Comparison of ENCODE assay signal across 22 cellular contexts in the genomic region with DNA sequence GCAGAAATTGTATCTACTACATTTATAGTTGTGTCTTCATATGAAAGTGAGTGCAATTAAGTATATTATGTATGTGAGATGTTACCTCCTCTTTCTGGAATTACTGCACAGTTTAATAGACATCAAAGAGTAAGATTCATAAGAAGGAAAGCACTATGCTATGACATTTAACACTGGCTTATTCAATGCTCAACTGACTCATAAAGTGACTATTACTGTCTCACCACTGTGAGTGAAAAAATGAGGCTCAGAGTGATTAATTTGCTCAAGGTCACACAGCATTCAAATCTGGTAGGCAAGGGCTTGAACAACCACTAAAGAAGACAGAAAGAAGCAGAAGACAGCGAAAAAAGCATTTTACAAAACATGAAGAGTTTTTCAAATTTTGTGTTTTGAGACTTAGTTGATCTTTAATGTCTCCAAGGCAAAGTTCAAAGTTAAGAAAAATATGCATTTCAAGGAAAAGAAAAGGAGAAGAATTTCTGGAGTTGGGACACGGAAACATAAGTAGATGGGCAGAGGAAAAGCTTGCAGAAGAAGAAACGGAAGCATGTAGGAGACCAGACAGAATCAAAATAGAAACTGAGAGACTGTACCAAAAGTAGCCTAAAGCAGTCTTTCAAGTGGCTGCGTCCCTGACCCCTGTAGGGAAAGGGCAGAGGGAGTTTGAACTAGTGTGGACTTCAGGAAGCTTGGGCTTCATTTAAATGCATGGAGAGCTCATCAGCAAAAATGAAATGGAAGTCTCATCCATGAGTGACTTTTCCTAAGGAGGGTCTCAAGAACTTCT.
DNase-seq lines count a peak whose midpoint lies in the region; ATAC-seq, FAIRE-seq and TF ChIP-seq lines count a peak whose summit lies in the region.
"Had no signal": no experiment of that assay in that cellular context is flagged by ENCODE, and none has a peak within 500 bp of the region (broad histone marks: within the 10 kb centered on the region; RNA-seq: fewer than 3 reads in every experiment).

No MANE protein-coding gene starts in this region.

- ATAC-seq in GM18909 (IDR thresholded peaks at IDR 0.05; ENCODE audit: poor library complexity, unreplicated experiment) (peak; percentile 53), GM19351 (IDR thresholded peaks at IDR 0.05; ENCODE audit: unreplicated experiment) (no peak)
- ATAC-seq: heart right ventricle had no signal

- TF ChIP-seq CTCF in astrocyte (IDR thresholded peaks at IDR 0.05; ENCODE audit: insufficient read depth, low read depth, low read length): no peak
- TF ChIP-seq CTCF in osteocyte (IDR thresholded peaks at IDR 0.05): no peak

- no peak overlapping the region for H3K27ac Mint-ChIP-seq in astrocyte (ENCODE audit: unreplicated experiment)
- peak overlapping the region; percentile 1 for H3K27ac Mint-ChIP-seq in osteocyte (ENCODE audit: unreplicated experiment)
- H3K27ac Mint-ChIP-seq: activated naive CD4-positive, alpha-beta T cell treated with anti-CD3 and anti-CD28 coated beads for 36 hours; endodermal cell had no signal

- H3K4me1 Mint-ChIP-seq in astrocyte (ENCODE audit: low read depth, unreplicated experiment): peaks cover 20% of the 10 kb centered on the region
- H3K4me1 Mint-ChIP-seq in osteocyte (ENCODE audit: unreplicated experiment): peaks cover 30% of the 10 kb centered on the region
- H3K4me1 Mint-ChIP-seq: endodermal cell had no signal

- H3K9me3 Mint-ChIP-seq in astrocyte (ENCODE audit: unreplicated experiment) (peaks cover 2% of the 10 kb centered on the region), osteocyte (ENCODE audit: unreplicated experiment) (peaks cover 6% of the 10 kb centered on the region)
- H3K9me3 Mint-ChIP-seq: endodermal cell had no signal

- no peaks in the 10 kb centered on the region for H3K9me3 ChIP-seq in astrocyte (ENCODE audit: insufficient read depth, low read depth, low read length)
- H3K9me3 ChIP-seq: heart right ventricle, neutrophil, Peyer's patch had no signal

- H3K4me3 ChIP-seq in astrocyte (ENCODE audit: insufficient read depth, low read depth, low read length): no peak overlapping the region
- H3K4me3 ChIP-seq: coronary artery, heart right ventricle, Peyer's patch had no signal

- H3K36me3 ChIP-seq in astrocyte (ENCODE audit: insufficient read depth, low read length): no peaks in the 10 kb centered on the region
- H3K36me3 ChIP-seq: heart right ventricle, neutrophil, Peyer's patch, WERI-Rb-1 had no signal

- H3K4me3 Mint-ChIP-seq in astrocyte (ENCODE audit: unreplicated experiment): no peak overlapping the region
- H3K4me3 Mint-ChIP-seq in osteocyte (ENCODE audit: unreplicated experiment): no peak overlapping the region
- H3K4me3 Mint-ChIP-seq: activated naive CD4-positive, alpha-beta T cell treated with anti-CD3 and anti-CD28 coated beads for 36 hours; endodermal cell had no signal

- peak; percentile 63 for FAIRE-seq in astrocyte (lab: Jason Lieb, UNC)

- peak overlapping the region; percentile 6 for H3K4me2 ChIP-seq in astrocyte (ENCODE audit: low read length)

- no peak overlapping the region for H3K9ac ChIP-seq in astrocyte (ENCODE audit: low read length)

- H3K36me3 Mint-ChIP-seq in astrocyte (ENCODE audit: low read depth, unreplicated experiment) (no peaks in the 10 kb centered on the region), osteocyte (ENCODE audit: unreplicated experiment) (no peaks in the 10 kb centered on the region)

- H3K27me3 ChIP-seq in astrocyte (ENCODE audit: insufficient read depth, low read length): no peaks in the 10 kb centered on the region
- H3K27me3 ChIP-seq: heart right ventricle, neutrophil, Peyer's patch had no signal

- no peaks in the 10 kb centered on the region for H4K20me1 ChIP-seq in astrocyte (ENCODE audit: insufficient read depth, low read length)

- H2AFZ ChIP-seq in astrocyte (ENCODE audit: low read depth, low read length): no peak overlapping the region

- H3K79me2 ChIP-seq in astrocyte (ENCODE audit: insufficient read depth, low read length): no peaks in the 10 kb centered on the region

- H3K4me1 ChIP-seq in astrocyte (ENCODE audit: insufficient read depth, low read length): peaks cover 6% of the 10 kb centered on the region
- H3K4me1 ChIP-seq: heart right ventricle, Peyer's patch had no signal

- H3K27me3 Mint-ChIP-seq in astrocyte (ENCODE audit: low read depth, unreplicated experiment) (no peaks in the 10 kb centered on the region), osteocyte (ENCODE audit: unreplicated experiment) (no peaks in the 10 kb centered on the region)

- H3K27ac ChIP-seq in astrocyte (ENCODE audit: low read depth, low read length): no peak overlapping the region
- H3K27ac ChIP-seq: coronary artery, heart right ventricle, neutrophil, Peyer's patch, WERI-Rb-1 had no signal

- DNase-seq in LHCN-M2 (ENCODE audit: low read depth) (peak; percentile 52), astrocyte (ENCODE audit: low read depth) (peak; percentile 69), osteocyte (ENCODE audit: extremely low spot score, unreplicated experiment) (no peak), islet precursor cell (no peak)
- DNase-seq in activated CD8-positive, alpha-beta memory T cell treated with anti-CD3 and anti-CD28 coated beads for 24 hours: no peak
- DNase-seq: activated CD4-positive, alpha-beta T cell treated with anti-CD3 and anti-CD28 coated beads, Interleukin-2, amount 50 U/mL, for 4 hours; activated naive CD4-positive, alpha-beta T cell treated with anti-CD3 and anti-CD28 coated beads for 36 hours; activated T-cell treated with anti-CD3 and anti-CD28 coated beads for 4 hours; COR-L47; endodermal cell; heart right ventricle; KBM-7; NCI-H2029; NCI-H345; Peyer's patch; stimulated activated CD4-positive, alpha-beta T cell treated with anti-CD3 and anti-CD28 coated beads, Interleukin-4, amount 100 ng/mL, for 4 hours; T-helper 2 cell; WERI-Rb-1 had no signal

Comparison
In these comparisons a context has a peak if more than half of its experiments do, and no peak if none do; other contexts are left out.
1. DNase-seq: peak in LHCN-M2 (single experiment) and astrocyte (single experiment); none in osteocyte (single experiment), activated CD8-positive, alpha-beta memory T cell treated with anti-CD3 and anti-CD28 coated beads for 24 hours (single experiment) and islet precursor cell (single experiment).